13 cellular contexts compared by ENCODE assay signal in the genomic region with DNA sequence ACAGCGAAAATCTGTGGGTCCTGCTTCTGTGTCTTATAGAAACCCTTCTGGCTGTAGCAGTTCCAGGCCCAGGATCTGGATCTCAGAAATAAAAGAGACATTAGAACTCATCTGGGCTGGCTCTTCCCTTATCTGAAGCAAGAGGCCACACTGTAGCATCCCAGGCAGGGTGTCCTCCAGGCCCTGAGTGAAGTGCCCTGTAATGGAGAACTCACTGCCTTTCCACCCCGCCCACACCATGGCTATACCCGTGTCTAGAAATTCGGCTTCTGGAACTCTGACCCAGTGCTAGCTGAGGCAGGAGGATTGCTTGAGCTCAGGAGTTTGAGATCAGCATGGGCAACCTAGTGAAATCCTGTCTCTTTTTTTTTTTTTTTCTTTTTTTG. TPM values are rescaled to one million over a fixed set of nuclear protein-coding genes. Genes with fewer than 3 reads are reported as not detected.
DNase-seq lines count a peak whose midpoint lies in the region; ATAC-seq, FAIRE-seq and TF ChIP-seq lines count a peak whose summit lies in the region.
"Had no signal": no experiment of that assay in that cellular context is flagged by ENCODE, and none has a peak within 500 bp of the region (broad histone marks: within the 10 kb centered on the region; RNA-seq: fewer than 3 reads in every experiment).

No MANE protein-coding gene starts in this region.

- H2AFZ ChIP-seq in astrocyte (ENCODE audit: low read depth, low read length) = no peak overlapping the region

- TF ChIP-seq EP300 in A549 (IDR thresholded peaks at IDR 0.05) = no peak

- no peak for TF ChIP-seq RAD21 in A549 (conservative IDR thresholded peaks at IDR 0.05 in 1 of 2, IDR thresholded peaks at IDR 0.05 in 1 of 2)

- peak overlapping the region; percentile 91 for H3K27ac Mint-ChIP-seq in astrocyte (ENCODE audit: unreplicated experiment)
- H3K27ac Mint-ChIP-seq: activated B cell treated with CpG ODN at 0.5 μM for 24 hours had no signal

- H3K27ac ChIP-seq in A549 (peak overlapping the region; percentile 62 to 85), astrocyte (ENCODE audit: low read depth, low read length) (no peak overlapping the region), layer of hippocampus (ENCODE audit: low read depth, low read length) (peak overlapping the region; percentile 93), skin epidermis (peak overlapping the region in 17 of 21 experiments; percentile 0 to 84 (median 67))

- POLR2A ChIA-PET in A549 (lab: Yijun Ruan, JAX) = no interaction called here

- peak overlapping the region; percentile 17; the same call in 2 of the 3 replicates for H3K4me2 ChIP-seq in A549
- no peak overlapping the region for H3K4me2 ChIP-seq in astrocyte (ENCODE audit: low read length)

- ATAC-seq in A549 (peak in 1 of 2 experiments; percentile 7; a peak in 2 of 6 replicates), HG02981 (IDR thresholded peaks at IDR 0.05; ENCODE audit: unreplicated experiment) (no peak)
- ATAC-seq: K562 had no signal

- CTCF ChIA-PET in A549 (lab: Yijun Ruan, JAX) = interaction anchor here (0.7 to 15.1 kb wide), 5 partner anchors 8 to 1080 kb away, joined by 3 to 147 read pairs (median 4); no protein-coding TSS in a partner anchor

- H3K79me2 ChIP-seq in astrocyte (ENCODE audit: insufficient read depth, low read length) = no peaks in the 10 kb centered on the region

- WGBS in A549 (ENCODE audit: missing lambda C conversion rate) = 88% methylated on average over 4 of the region's 4 CpGs

- no peak overlapping the region for H3K4me3 ChIP-seq in A549
- no peak overlapping the region for H3K4me3 ChIP-seq in astrocyte (ENCODE audit: insufficient read depth, low read depth, low read length)
- no peak overlapping the region for H3K4me3 ChIP-seq in skin epidermis
- H3K4me3 ChIP-seq: K562 had no signal

- TF ChIP-seq CTCF in A549 (IDR thresholded peaks at IDR 0.05) = no peak
- TF ChIP-seq CTCF in astrocyte (IDR thresholded peaks at IDR 0.05; ENCODE audit: insufficient read depth, low read depth, low read length) = no peak

- no peaks in the 10 kb centered on the region for H3K9me3 ChIP-seq in A549
- no peaks in the 10 kb centered on the region for H3K9me3 ChIP-seq in astrocyte (ENCODE audit: insufficient read depth, low read depth, low read length)

- H4K20me1 ChIP-seq in astrocyte (ENCODE audit: insufficient read depth, low read length) = no peaks in the 10 kb centered on the region

- H3K36me3 Mint-ChIP-seq in astrocyte (ENCODE audit: low read depth, unreplicated experiment) = peaks cover 2% of the 10 kb centered on the region
- H3K36me3 Mint-ChIP-seq: immature natural killer cell had no signal

- H3K4me3 Mint-ChIP-seq in astrocyte (ENCODE audit: unreplicated experiment) = peak overlapping the region; percentile 64
- H3K4me3 Mint-ChIP-seq: activated B cell treated with CpG ODN at 0.5 μM for 24 hours, immature natural killer cell had no signal

- no peaks in the 10 kb centered on the region for H3K9me3 Mint-ChIP-seq in astrocyte (ENCODE audit: unreplicated experiment)
- H3K9me3 Mint-ChIP-seq: activated B cell treated with CpG ODN at 0.5 μM for 24 hours, immature natural killer cell had no signal

- H3K4me1 ChIP-seq in A549 = peaks cover 28% of the 10 kb centered on the region
- peaks cover 9% of the 10 kb centered on the region for H3K4me1 ChIP-seq in astrocyte (ENCODE audit: insufficient read depth, low read length)

- H3K9ac ChIP-seq in astrocyte (ENCODE audit: low read length) = no peak overlapping the region

- peaks cover 6% of the 10 kb centered on the region for H3K27me3 Mint-ChIP-seq in astrocyte (ENCODE audit: low read depth, unreplicated experiment)
- H3K27me3 Mint-ChIP-seq: activated B cell treated with CpG ODN at 0.5 μM for 24 hours had no signal

- no peak for FAIRE-seq in A549 (lab: Jason Lieb, UNC)
- FAIRE-seq in astrocyte (lab: Jason Lieb, UNC) = no peak
- FAIRE-seq: K562 had no signal

- DNase-seq in A549 (ENCODE audit: low read depth in 1 of 2, low spot score in 1 of 2) (no peak), astrocyte (ENCODE audit: low read depth) (no peak), COLO829 (ENCODE audit: low spot score) (no peak), mesenteric fat pad (ENCODE audit: low spot score) (no peak)
- no peak for DNase-seq in activated CD4-positive, alpha-beta T cell treated with anti-CD3 and anti-CD28 coated beads for 4 hours
- DNase-seq: activated B cell treated with CpG ODN at 0.5 μM for 24 hours; immature natural killer cell; OCI-M1; stimulated activated naive CD4-positive, alpha-beta T cell had no signal

- H3K27me3 ChIP-seq in astrocyte (ENCODE audit: insufficient read depth, low read length) (no peaks in the 10 kb centered on the region), layer of hippocampus (ENCODE audit: control insufficient read depth, insufficient read depth, low read length) (no peaks in the 10 kb centered on the region)

- peaks cover 24% of the 10 kb centered on the region for H3K4me1 Mint-ChIP-seq in astrocyte (ENCODE audit: low read depth, unreplicated experiment)

- no peaks in the 10 kb centered on the region for H3K36me3 ChIP-seq in astrocyte (ENCODE audit: insufficient read depth, low read length)

- TF ChIP-seq POLR2A in A549 (IDR thresholded peaks at IDR 0.05; ENCODE audit: low read length) = no peak

TF ChIP-seq in A549, 52 proteins besides CTCF, POLR2A, EP300 and RAD21:
- TF ChIP-seq, protein P1, sequence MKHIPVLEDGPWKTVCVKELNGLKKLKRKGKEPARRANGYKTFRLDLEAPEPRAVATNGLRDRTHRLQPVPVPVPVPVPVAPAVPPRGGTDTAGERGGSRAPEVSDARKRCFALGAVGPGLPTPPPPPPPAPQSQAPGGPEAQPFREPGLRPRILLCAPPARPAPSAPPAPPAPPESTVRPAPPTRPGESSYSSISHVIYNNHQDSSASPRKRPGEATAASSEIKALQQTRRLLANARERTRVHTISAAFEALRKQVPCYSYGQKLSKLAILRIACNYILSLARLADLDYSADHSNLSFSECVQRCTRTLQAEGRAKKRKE (CRISPR knock-in tag; IDR thresholded peaks at IDR 0.05; ENCODE audit: low read depth) = no peak
- no peak for TF ChIP-seq HOXB13 (CRISPR knock-in tag; IDR thresholded peaks at IDR 0.05; ENCODE audit: low read depth)
- no peak for TF ChIP-seq CBX2 (IDR thresholded peaks at IDR 0.05; ENCODE audit: borderline replicate concordance, low read depth)
- TF ChIP-seq, protein P2, sequence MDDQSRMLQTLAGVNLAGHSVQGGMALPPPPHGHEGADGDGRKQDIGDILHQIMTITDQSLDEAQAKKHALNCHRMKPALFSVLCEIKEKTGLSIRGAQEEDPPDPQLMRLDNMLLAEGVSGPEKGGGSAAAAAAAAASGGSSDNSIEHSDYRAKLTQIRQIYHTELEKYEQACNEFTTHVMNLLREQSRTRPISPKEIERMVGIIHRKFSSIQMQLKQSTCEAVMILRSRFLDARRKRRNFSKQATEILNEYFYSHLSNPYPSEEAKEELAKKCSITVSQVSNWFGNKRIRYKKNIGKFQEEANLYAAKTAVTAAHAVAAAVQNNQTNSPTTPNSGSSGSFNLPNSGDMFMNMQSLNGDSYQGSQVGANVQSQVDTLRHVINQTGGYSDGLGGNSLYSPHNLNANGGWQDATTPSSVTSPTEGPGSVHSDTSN (IDR thresholded peaks at IDR 0.05) = no peak

RNA-seq across cellular contexts. Expression of a gene that starts 23.6 kb away (rescaled TPM):
- polyA plus RNA-seq in A549 (2011; rRNA removed) = 29.8 and 30.5 TPM in 2 replicates
- polyA plus RNA-seq in A549 (2012; cell fraction: cytosol; rRNA removed) = 23.4 and 33.9 TPM in 2 replicates
- polyA plus RNA-seq in A549 (2012; cell fraction: nucleus; rRNA removed) = 69.3 and 101 TPM in 2 replicates
- 21.9 to 26.4 TPM (median 23.2 TPM) in 3 replicates for polyA plus RNA-seq in A549 (2017; fragmentation: RNase III; extraction: RNeasy Plus Mini Kit Qiagen cat#74134 plus additional on column Dnase treatment)
- 46.3 and 47.5 TPM in 2 replicates for polyA minus RNA-seq in A549 (2011; rRNA and poly(A)+ RNA removed)
- total RNA-seq in astrocyte = 84.1 and 98.6 TPM in 2 replicates
- total RNA-seq in mesenteric fat pad = 35.6 TPM
